In the genomic region with DNA sequence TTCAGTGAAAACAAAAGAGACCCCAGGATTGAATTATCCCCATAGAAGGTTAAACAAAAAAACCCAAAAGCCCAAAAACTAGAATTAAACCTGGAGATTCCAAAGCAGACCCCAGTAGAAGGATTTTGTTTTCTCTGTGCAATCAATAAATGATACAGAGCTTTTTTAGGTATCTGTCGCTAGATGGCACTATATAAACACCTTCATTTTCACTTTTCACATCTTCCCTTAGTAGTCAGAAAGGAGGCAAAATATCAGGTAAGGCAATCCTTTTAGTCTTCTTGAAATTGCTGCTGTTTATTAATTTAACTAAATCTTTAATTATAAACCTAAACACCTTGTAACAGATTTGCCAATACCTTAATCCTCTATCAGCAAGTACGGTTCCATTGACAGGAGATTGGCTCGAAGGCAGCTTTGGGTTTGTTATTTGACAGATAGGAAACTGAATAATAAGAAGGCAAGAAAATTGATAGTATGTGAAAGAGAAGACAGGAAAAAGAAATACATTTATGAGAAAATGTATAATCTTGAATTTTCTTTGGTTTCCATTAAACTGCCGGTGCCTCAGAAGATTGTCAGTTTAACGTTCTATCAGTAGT, we compare ENCODE assay signal across 10 cellular contexts. TPM values are rescaled to one million over a fixed set of nuclear protein-coding genes. Genes with fewer than 3 reads are reported as not detected.
A peak's percentile ranks its signal among the peaks of the same experiment; 100 is the strongest.
DNase-seq lines count a peak whose midpoint lies in the region; ATAC-seq, FAIRE-seq and TF ChIP-seq lines count a peak whose summit lies in the region.
"Had no signal": no experiment of that assay in that cellular context is flagged by ENCODE, and none has a peak within 500 bp of the region (broad histone marks: within the 10 kb centered on the region; RNA-seq: fewer than 3 reads in every experiment).

No MANE protein-coding gene starts in this region.

- H3K36me3 ChIP-seq in KMS-11 (ENCODE audit: insufficient read depth) (no peaks in the 10 kb centered on the region), SK-N-MC (ENCODE audit: insufficient read depth, low read length) (no peaks in the 10 kb centered on the region), small intestine (ENCODE audit: control insufficient read depth in 2 of 2, insufficient read depth in 2 of 2, low read length in 2 of 2) (no peaks in the 10 kb centered on the region), aorta (ENCODE audit: control insufficient read depth in 1 of 2, insufficient read depth in 2 of 2, low read length in 1 of 2) (no peaks in the 10 kb centered on the region)

- TF ChIP-seq CTCF in KMS-11 (conservative IDR thresholded peaks at IDR 0.05; ENCODE audit: low read depth, low read length) (peak; percentile 55), fibroblast of the aortic adventitia (IDR thresholded peaks at IDR 0.05; ENCODE audit: insufficient read depth, low read length) (peak; percentile 51)

- H3K9ac ChIP-seq in KMS-11 (no peak overlapping the region), SK-N-MC (ENCODE audit: insufficient read length) (peak overlapping the region; percentile 4)

- DNase-seq in DMS114 treated with DMSO at 0.1 percent for 48 hours (lab: John Stamatoyannopoulos, UW; ENCODE audit: unreplicated experiment) (peak; percentile 16), GM19239 (ENCODE audit: insufficient read length, low spot score) (peak; percentile 24), SK-N-MC (ENCODE audit: low read depth, low spot score) (no peak), fibroblast of the aortic adventitia (ENCODE audit: low read depth) (peak; percentile 68), small intestine (peak; percentile 47), aorta (no peak)
- DNase-seq: T-cell had no signal

- no peaks in the 10 kb centered on the region for H3K9me3 ChIP-seq in SK-N-MC (ENCODE audit: low read depth, low read length)
- no peaks in the 10 kb centered on the region for H3K9me3 ChIP-seq in small intestine (ENCODE audit: control insufficient read depth, low read depth)
- no peaks in the 10 kb centered on the region for H3K9me3 ChIP-seq in aorta (ENCODE audit: control insufficient read depth, low read length)

- no peak overlapping the region for H3K4me2 ChIP-seq in KMS-11

- WGBS in small intestine, 3 donors: 73 to 75% (median 73%) methylated on average over 5 of the region's 5 CpGs
- 66 to 67% methylated on average over 5 of the region's 5 CpGs for WGBS in aorta, 2 donors

- H4K20me1 ChIP-seq in KMS-11 (ENCODE audit: insufficient read depth): no peaks in the 10 kb centered on the region

- no peak overlapping the region for H3K27ac ChIP-seq in KMS-11
- H3K27ac ChIP-seq in SK-N-MC: peak overlapping the region; percentile 73
- no peak overlapping the region for H3K27ac ChIP-seq in small intestine (ENCODE audit: low read depth in 1 of 2, low read length in 1 of 2)
- no peak overlapping the region for H3K27ac ChIP-seq in aorta (ENCODE audit: low read depth in 1 of 2, low read length in 2 of 2)

- H3K4me1 ChIP-seq in KMS-11 (ENCODE audit: low read depth, poor library complexity, severe bottlenecking) (no peaks in the 10 kb centered on the region), small intestine (ENCODE audit: control insufficient read depth in 2 of 2, insufficient read depth in 1 of 2, low read depth in 1 of 2, low read length in 1 of 2) (no peaks in the 10 kb centered on the region), aorta (ENCODE audit: control insufficient read depth in 1 of 2, insufficient read depth in 2 of 2, low read length in 2 of 2) (no peaks in the 10 kb centered on the region)

- no peaks in the 10 kb centered on the region for H3K79me2 ChIP-seq in KMS-11 (ENCODE audit: insufficient read depth, low read depth)

- H3K4me1 Mint-ChIP-seq in stimulated activated memory B cell treated with anti-CD40 and anti-IgM and Interleukin-4, amounts not matched to agents 10 μg/mL and 1 μg/mL and 100 μg/mL, for 72 hours: no peaks in the 10 kb centered on the region
- H3K4me1 Mint-ChIP-seq: naive thymus-derived CD8-positive, alpha-beta T cell; T-cell had no signal

- H3K4me3 Mint-ChIP-seq in stimulated activated memory B cell treated with anti-CD40 and anti-IgM and Interleukin-4, amounts not matched to agents 10 μg/mL and 1 μg/mL and 100 μg/mL, for 72 hours: no peak overlapping the region
- H3K4me3 Mint-ChIP-seq: naive thymus-derived CD8-positive, alpha-beta T cell; T-cell had no signal

- H3K27me3 Mint-ChIP-seq in stimulated activated memory B cell treated with anti-CD40 and anti-IgM and Interleukin-4, amounts not matched to agents 10 μg/mL and 1 μg/mL and 100 μg/mL, for 72 hours: no peaks in the 10 kb centered on the region

- FAIRE-seq in GM19239 (lab: Jason Lieb, UNC): peak; percentile 84
- FAIRE-seq in small intestine (lab: Jason Lieb, UNC): peak; percentile 75

- no peak for ATAC-seq in stimulated activated memory B cell treated with anti-CD40 and anti-IgM and Interleukin-4, amounts not matched to agents 10 μg/mL and 1 μg/mL and 100 μg/mL, for 72 hours
- ATAC-seq in aorta (ENCODE audit: low FRiP score): no peak
- ATAC-seq: naive thymus-derived CD8-positive, alpha-beta T cell had no signal

- H3K27me3 ChIP-seq in KMS-11 (ENCODE audit: insufficient read depth, low read depth) (no peaks in the 10 kb centered on the region), small intestine (ENCODE audit: control insufficient read depth in 2 of 2, insufficient read depth in 2 of 2, low read length in 2 of 2) (no peaks in the 10 kb centered on the region), aorta (ENCODE audit: control insufficient read depth in 1 of 2, insufficient read depth in 2 of 2, low read length in 1 of 2) (no peaks in the 10 kb centered on the region)

- H3K27ac Mint-ChIP-seq in stimulated activated memory B cell treated with anti-CD40 and anti-IgM and Interleukin-4, amounts not matched to agents 10 μg/mL and 1 μg/mL and 100 μg/mL, for 72 hours: no peak overlapping the region
- H3K27ac Mint-ChIP-seq: naive thymus-derived CD8-positive, alpha-beta T cell; T-cell had no signal

- no peaks in the 10 kb centered on the region for H3K9me3 Mint-ChIP-seq in stimulated activated memory B cell treated with anti-CD40 and anti-IgM and Interleukin-4, amounts not matched to agents 10 μg/mL and 1 μg/mL and 100 μg/mL, for 72 hours
- H3K9me3 Mint-ChIP-seq: naive thymus-derived CD8-positive, alpha-beta T cell; T-cell had no signal

- H3K4me3 ChIP-seq in KMS-11 (IDR thresholded peaks at IDR 0.05; ENCODE audit: insufficient read depth, low read depth, low read length) (no peak overlapping the region), SK-N-MC (peak overlapping the region; percentile 53), fibroblast of the aortic adventitia (ENCODE audit: low read depth, low read length) (no peak overlapping the region), small intestine (ENCODE audit: low read depth in 1 of 2, low read length in 2 of 2) (no peak overlapping the region), aorta (ENCODE audit: low read length in 2 of 2) (no peak overlapping the region)

- intact Hi-C loops in aorta (cut with DNase I): loop anchor here (2.0 to 5.0 kb wide), 4 partner anchors 316 to 786 kb away; no protein-coding TSS in a partner anchor

- H3K36me3 Mint-ChIP-seq in stimulated activated memory B cell treated with anti-CD40 and anti-IgM and Interleukin-4, amounts not matched to agents 10 μg/mL and 1 μg/mL and 100 μg/mL, for 72 hours: no peaks in the 10 kb centered on the region
- H3K36me3 Mint-ChIP-seq: naive thymus-derived CD8-positive, alpha-beta T cell; T-cell had no signal

- no peak overlapping the region for H2AFZ ChIP-seq in KMS-11 (ENCODE audit: low read depth)

RNA-seq across cellular contexts. Expression of a gene that starts 23.3 kb away (rescaled TPM):
- total RNA-seq in fibroblast of the aortic adventitia (ENCODE audit: low replicate concordance) (63.3 and 69.3 TPM in 2 replicates), aorta (10 to 100 TPM; 33.5 to 34.0 TPM)
- polyA plus RNA-seq in small intestine (10 to 100 TPM; 19.1 to 30.2 (median 27.6) TPM), aorta (10 to 100 TPM; 16.3 to 20.0 TPM)

Comparison
In these comparisons a context has a peak if more than half of its experiments do, and no peak if none do; other contexts are left out.
1. DNase-seq: peak in DMS114 treated with DMSO at 0.1 percent for 48 hours (single experiment), GM19239 (single experiment), fibroblast of the aortic adventitia (single experiment) and small intestine (single experiment); none in SK-N-MC (single experiment) and aorta (0 of 2).